Comparison of ENCODE assay signal across 13 cellular contexts in the genomic region with DNA sequence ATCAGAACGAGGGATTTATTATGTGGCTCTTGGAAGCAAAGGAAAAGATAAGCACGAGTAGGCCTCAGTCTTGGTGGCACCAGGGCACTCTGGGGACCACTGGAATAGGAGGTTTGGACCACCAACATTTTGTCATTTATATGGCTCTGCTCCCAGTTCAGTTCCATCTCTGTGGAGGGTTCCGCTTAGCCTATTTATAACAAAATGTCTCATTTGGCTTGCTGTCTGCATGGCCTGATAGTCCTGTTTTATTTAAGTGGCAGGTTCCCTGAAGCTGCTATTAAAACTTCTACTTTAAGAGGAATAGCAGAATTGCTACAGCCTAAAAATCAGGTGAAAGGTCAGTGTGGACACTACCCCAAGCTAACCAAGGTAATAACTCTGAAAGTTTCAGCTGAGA. TPM values are rescaled to one million over a fixed set of nuclear protein-coding genes. Genes with fewer than 3 reads are reported as not detected.
DNase-seq lines count a peak whose midpoint lies in the region; ATAC-seq and TF ChIP-seq lines count a peak whose summit lies in the region.
"Had no signal": no experiment of that assay in that cellular context is flagged by ENCODE, and none has a peak within 500 bp of the region (broad histone marks: within the 10 kb centered on the region; RNA-seq: fewer than 3 reads in every experiment).

No MANE protein-coding gene starts in this region.

- H3K4me3 ChIP-seq in heart left ventricle (no peak overlapping the region), left ventricle myocardium inferior (no peak overlapping the region)
- H3K4me3 ChIP-seq: BLaER1 treated with 17β-estradiol and CSF1 and Interleukin-3, amounts not matched to agents 10 nM and 100 nM had no signal

- no peaks in the 10 kb centered on the region for H3K27me3 ChIP-seq in heart left ventricle
- no peaks in the 10 kb centered on the region for H3K27me3 ChIP-seq in left ventricle myocardium inferior (ENCODE audit: low read depth)
- H3K27me3 ChIP-seq: BLaER1 treated with 17β-estradiol and CSF1 and Interleukin-3, amounts not matched to agents 10 nM and 100 nM had no signal

- no peak for DNase-seq in heart left ventricle
- DNase-seq in Right ventricle myocardium inferior (ENCODE audit: missing footprints), result no peak
- no peak for DNase-seq in left ventricle myocardium inferior
- DNase-seq in myocyte (ENCODE audit: low read depth), result peak; percentile 3
- no peak for DNase-seq in activated CD4-positive, alpha-beta T cell treated with anti-CD3 and anti-CD28 coated beads for 48 hours
- DNase-seq in activated T-cell treated with anti-CD3 and anti-CD28 coated beads for 4 hours, result no peak
- DNase-seq: ACHN; CD4-positive, CD25-positive, alpha-beta regulatory T cell; DMS53; GOT3; H9 had no signal

- WGBS in heart left ventricle, 4 donors, result 45 to 60% (median 53%) methylated on average over 3 of the region's 3 CpGs

- TF ChIP-seq POLR2A in heart left ventricle (IDR thresholded peaks at IDR 0.05), result no peak

- H3K4me1 ChIP-seq in heart left ventricle, result peaks cover 0 to 18% (median 8%) of the 10 kb centered on the region in 12 donors
- peaks cover 21% of the 10 kb centered on the region for H3K4me1 ChIP-seq in left ventricle myocardium inferior

- intact Hi-C loops in heart left ventricle (cut with DNase I), result loop anchor here in 1 of 10 donors (10.0 kb wide), 1 partner anchor 55 kb away; no protein-coding TSS in a partner anchor
- intact Hi-C loops in Right ventricle myocardium inferior (cut with DNase I), result no loop called here
- intact Hi-C loops in left ventricle myocardium inferior (cut with micrococcal nuclease), result no loop called here

- TF ChIP-seq CTCF in heart left ventricle (IDR thresholded peaks at IDR 0.05) (no peak), left ventricle myocardium inferior (IDR thresholded peaks at IDR 0.05; ENCODE audit: borderline replicate concordance) (no peak)

- ATAC-seq in heart left ventricle (peak; percentile 45 to 74 (median 56)), Right ventricle myocardium inferior (no peak), GM21515 (IDR thresholded peaks at IDR 0.05; ENCODE audit: unreplicated experiment) (no peak)

- H3K27ac ChIP-seq in heart left ventricle (peak overlapping the region in 9 of 12 donors; percentile 4 to 69 (median 44)), left ventricle myocardium inferior (replicated peaks) (peak overlapping the region; percentile 45)
- H3K27ac ChIP-seq: BLaER1 treated with 17β-estradiol and CSF1 and Interleukin-3, amounts not matched to agents 10 nM and 100 nM had no signal

- H3K36me3 ChIP-seq in heart left ventricle (peaks cover 0 to 6% (median 0%) of the 10 kb centered on the region in 9 donors), left ventricle myocardium inferior (no peaks in the 10 kb centered on the region)

- no peaks in the 10 kb centered on the region for H3K9me3 ChIP-seq in heart left ventricle
- H3K9me3 ChIP-seq in left ventricle myocardium inferior (replicated peaks), result no peaks in the 10 kb centered on the region
- H3K9me3 ChIP-seq: BLaER1 treated with 17β-estradiol and CSF1 and Interleukin-3, amounts not matched to agents 10 nM and 100 nM had no signal

RNA-seq across cellular contexts. Expression of a gene that starts 27.2 kb away (rescaled TPM):
- total RNA-seq in heart left ventricle (10 to 100 TPM in 8 of 9 donors, 1 to 10 TPM in 1; 9.9 to 32.0 (median 22.7) TPM), Right ventricle myocardium inferior (19.0 TPM), left ventricle myocardium inferior (25.0 TPM), myocyte (5.6 and 8.9 TPM in 2 replicates)
- 10 to 100 TPM in 1 of 2 donors, 1 to 10 TPM in 1; 8.1 to 16.3 TPM for polyA plus RNA-seq in heart left ventricle
- 16.7 TPM for polyA plus RNA-seq in myocyte (2012)

RNA-seq across cellular contexts. Expression of a gene that starts 48.7 kb away (rescaled TPM):
- total RNA-seq in heart left ventricle (10 to 100 TPM in 5 of 9 donors, 1 to 10 TPM in 4; 5.0 to 11.7 (median 10.0) TPM), Right ventricle myocardium inferior (11.9 TPM), left ventricle myocardium inferior (13.8 TPM), myocyte (4.6 and 9.8 TPM in 2 replicates)
- polyA plus RNA-seq in heart left ventricle, result 1 to 10 TPM; 3.6 to 4.6 TPM
- 5.1 TPM for polyA plus RNA-seq in myocyte (2012)

Comparison
In these comparisons a context has a peak if more than half of its experiments do, and no peak if none do; other contexts are left out.
1. ATAC-seq: peak in heart left ventricle (4 of 4); none in Right ventricle myocardium inferior (single experiment) and GM21515 (single experiment).